ENCODE assay signal across 11 cellular contexts in genomic region chr3:188294113-188294512, GRCh38.
DNase-seq lines count a peak whose midpoint lies in the region; ATAC-seq and TF ChIP-seq lines count a peak whose summit lies in the region.
"Had no signal": no experiment of that assay in that cellular context is flagged by ENCODE, and none has a peak within 500 bp of the region (broad histone marks: within the 10 kb centered on the region; RNA-seq: fewer than 3 reads in every experiment).

No MANE protein-coding gene starts in this region.

- peak; percentile 38 for DNase-seq in activated naive CD4-positive, alpha-beta T cell treated with anti-CD3 and anti-CD28 coated beads for 36 hours
- no peak for DNase-seq in activated naive CD4-positive, alpha-beta T cell treated with anti-CD3 and anti-CD28 coated beads, Interleukin-2, amount 10 ng/mL, durations not matched to agents 7 days and 5 days
- DNase-seq in activated B cell treated with CpG ODN at 0.5 μM for 24 hours = no peak
- DNase-seq in left lung = no peak
- no peak for DNase-seq in thoracic aorta (ENCODE audit: low spot score)
- DNase-seq: NCI-H187 had no signal

- ATAC-seq in activated B cell treated with CpG ODN at 0.5 μM for 24 hours (ENCODE audit: low read depth) = no peak
- no peak for ATAC-seq in left lung
- ATAC-seq in thoracic aorta (ENCODE audit: insufficient number of reproducible peaks, low FRiP score, low read depth) = no peak
- no peak for ATAC-seq in GM18498 (IDR thresholded peaks at IDR 0.05; ENCODE audit: unreplicated experiment)
- no peak for ATAC-seq in HG03460 (IDR thresholded peaks at IDR 0.05; ENCODE audit: unreplicated experiment)
- ATAC-seq in GM21423 (IDR thresholded peaks at IDR 0.05; ENCODE audit: unreplicated experiment) = no peak

- H3K36me3 ChIP-seq in left lung (no peaks in the 10 kb centered on the region), thoracic aorta (peaks cover 8% of the 10 kb centered on the region)
- H3K36me3 ChIP-seq: neutrophil, suprapubic skin had no signal

- H3K4me3 ChIP-seq in left lung (no peak overlapping the region), thoracic aorta (no peak overlapping the region)
- H3K4me3 ChIP-seq: suprapubic skin had no signal

- peaks cover 77% of the 10 kb centered on the region for H3K4me1 Mint-ChIP-seq in activated naive CD4-positive, alpha-beta T cell treated with anti-CD3 and anti-CD28 coated beads for 36 hours (ENCODE audit: low read depth)
- H3K4me1 Mint-ChIP-seq in activated naive CD4-positive, alpha-beta T cell treated with anti-CD3 and anti-CD28 coated beads, Interleukin-2, amount 10 ng/mL, durations not matched to agents 7 days and 5 days = peaks cover 30% of the 10 kb centered on the region
- H3K4me1 Mint-ChIP-seq in activated B cell treated with CpG ODN at 0.5 μM for 24 hours = peaks cover 79% of the 10 kb centered on the region

- no peaks in the 10 kb centered on the region for H3K27me3 Mint-ChIP-seq in activated naive CD4-positive, alpha-beta T cell treated with anti-CD3 and anti-CD28 coated beads for 36 hours (ENCODE audit: low read depth)
- H3K27me3 Mint-ChIP-seq in activated naive CD4-positive, alpha-beta T cell treated with anti-CD3 and anti-CD28 coated beads, Interleukin-2, amount 10 ng/mL, durations not matched to agents 7 days and 5 days = no peaks in the 10 kb centered on the region
- no peaks in the 10 kb centered on the region for H3K27me3 Mint-ChIP-seq in activated B cell treated with CpG ODN at 0.5 μM for 24 hours

- H3K27me3 ChIP-seq in left lung (no peaks in the 10 kb centered on the region), thoracic aorta (replicated peaks; ENCODE audit: insufficient read depth) (no peaks in the 10 kb centered on the region)
- H3K27me3 ChIP-seq: neutrophil, suprapubic skin had no signal

- TF ChIP-seq CTCF in activated B cell treated with CpG ODN at 0.5 μM for 24 hours (IDR thresholded peaks at IDR 0.05) (no peak), left lung (IDR thresholded peaks at IDR 0.05) (no peak), thoracic aorta (IDR thresholded peaks at IDR 0.05) (no peak)

- H3K9me3 ChIP-seq in left lung (no peaks in the 10 kb centered on the region), thoracic aorta (no peaks in the 10 kb centered on the region)
- H3K9me3 ChIP-seq: neutrophil, suprapubic skin had no signal

- peaks cover 27 to 63% of the 10 kb centered on the region in 2 donors for H3K4me1 ChIP-seq in left lung
- peaks cover 49 to 98% of the 10 kb centered on the region in 2 donors for H3K4me1 ChIP-seq in thoracic aorta (ENCODE audit: control insufficient read depth in 1 of 2, low read depth in 2 of 2)

- no peaks in the 10 kb centered on the region for H3K9me3 Mint-ChIP-seq in activated naive CD4-positive, alpha-beta T cell treated with anti-CD3 and anti-CD28 coated beads for 36 hours
- no peaks in the 10 kb centered on the region for H3K9me3 Mint-ChIP-seq in activated naive CD4-positive, alpha-beta T cell treated with anti-CD3 and anti-CD28 coated beads, Interleukin-2, amount 10 ng/mL, durations not matched to agents 7 days and 5 days
- H3K9me3 Mint-ChIP-seq in activated B cell treated with CpG ODN at 0.5 μM for 24 hours = no peaks in the 10 kb centered on the region

- POLR2A ChIA-PET in activated B cell treated with CpG ODN at 0.5 μM for 24 hours (lab: Charles Lee) = interaction anchor here (1.0 to 3.4 kb wide), 5 partner anchors 8 to 550 kb away, joined by 3 to 20 read pairs (median 3); partner anchors contain the start of gene BCL6

- CTCF ChIA-PET in activated naive CD4-positive, alpha-beta T cell treated with anti-CD3 and anti-CD28 coated beads for 36 hours (lab: Charles Lee) = interaction anchor here (0.6 to 1.9 kb wide), 2 partner anchors 9 to 547 kb away, joined by 3 to 9 read pairs; no protein-coding TSS in a partner anchor
- CTCF ChIA-PET in activated naive CD4-positive, alpha-beta T cell treated with anti-CD3 and anti-CD28 coated beads, Interleukin-2, amount 10 ng/mL, durations not matched to agents 7 days and 5 days (lab: Charles Lee) = interaction anchor here (0.7 kb wide), 1 partner anchor 321 kb away, joined by 3 read pairs; no protein-coding TSS in a partner anchor
- CTCF ChIA-PET in activated B cell treated with CpG ODN at 0.5 μM for 24 hours (lab: Charles Lee) = interaction anchor here (1.0 to 1.2 kb wide), 2 partner anchors 10 to 554 kb away, joined by 4 to 5 read pairs; no protein-coding TSS in a partner anchor

- peak overlapping the region; percentile 52 to 79 for H3K27ac ChIP-seq in left lung
- peak overlapping the region; percentile 71 to 81 for H3K27ac ChIP-seq in thoracic aorta
- H3K27ac ChIP-seq: neutrophil had no signal

- peaks cover 18% of the 10 kb centered on the region for H3K36me3 Mint-ChIP-seq in activated naive CD4-positive, alpha-beta T cell treated with anti-CD3 and anti-CD28 coated beads for 36 hours (ENCODE audit: low read depth)
- peaks cover 33% of the 10 kb centered on the region for H3K36me3 Mint-ChIP-seq in activated naive CD4-positive, alpha-beta T cell treated with anti-CD3 and anti-CD28 coated beads, Interleukin-2, amount 10 ng/mL, durations not matched to agents 7 days and 5 days
- peaks cover 10% of the 10 kb centered on the region for H3K36me3 Mint-ChIP-seq in activated B cell treated with CpG ODN at 0.5 μM for 24 hours (ENCODE audit: low read depth)

- intact Hi-C loops in activated naive CD4-positive, alpha-beta T cell treated with anti-CD3 and anti-CD28 coated beads for 36 hours (cut with micrococcal nuclease) = loop anchor here (1.0 to 2.0 kb wide), 3 partner anchors 10 to 319 kb away; no protein-coding TSS in a partner anchor
- intact Hi-C loops in activated B cell treated with CpG ODN at 0.5 μM for 24 hours (cut with micrococcal nuclease) = no loop called here
- intact Hi-C loops in left lung (cut with DNase I) = no loop called here

- H3K27ac Mint-ChIP-seq in activated naive CD4-positive, alpha-beta T cell treated with anti-CD3 and anti-CD28 coated beads for 36 hours = peak overlapping the region; percentile 69
- no peak overlapping the region for H3K27ac Mint-ChIP-seq in activated naive CD4-positive, alpha-beta T cell treated with anti-CD3 and anti-CD28 coated beads, Interleukin-2, amount 10 ng/mL, durations not matched to agents 7 days and 5 days
- H3K27ac Mint-ChIP-seq in activated B cell treated with CpG ODN at 0.5 μM for 24 hours = peak overlapping the region; percentile 72

- no peak overlapping the region for H3K4me3 Mint-ChIP-seq in activated naive CD4-positive, alpha-beta T cell treated with anti-CD3 and anti-CD28 coated beads for 36 hours
- no peak overlapping the region for H3K4me3 Mint-ChIP-seq in activated naive CD4-positive, alpha-beta T cell treated with anti-CD3 and anti-CD28 coated beads, Interleukin-2, amount 10 ng/mL, durations not matched to agents 7 days and 5 days
- peak overlapping the region; percentile 17 for H3K4me3 Mint-ChIP-seq in activated B cell treated with CpG ODN at 0.5 μM for 24 hours
